ENCODE assay signal across 8 cellular contexts in genomic region chr11:2305862-2306823, GRCh38. TPM values are rescaled to one million over a fixed set of nuclear protein-coding genes. Genes with fewer than 3 reads are reported as not detected.
DNase-seq lines count a peak whose midpoint lies in the region; ATAC-seq and TF ChIP-seq lines count a peak whose summit lies in the region.

No MANE protein-coding gene starts in this region.

- peak overlapping the region; percentile 40 for H2AFZ ChIP-seq in neural progenitor cell (replicated peaks)

- peaks cover 15% of the 10 kb centered on the region for H3K4me1 Mint-ChIP-seq in neural progenitor cell

- peak overlapping the region; percentile 51 for H3K27ac ChIP-seq in SJSA1
- H3K27ac ChIP-seq in neural progenitor cell = no peak overlapping the region

- H3K4me3 Mint-ChIP-seq in neural progenitor cell = peak overlapping the region; percentile 57

- CTCF ChIA-PET in BJ (lab: Yijun Ruan, JAX) = interaction anchor here (0.6 to 9.7 kb wide), 33 partner anchors 10 to 989 kb away, joined by 3 to 519 read pairs (median 9); partner anchors contain the start of genes CD81 and TSSC4

- H3K9me3 Mint-ChIP-seq in neural progenitor cell = no peaks in the 10 kb centered on the region

- H3K79me2 ChIP-seq in neural progenitor cell (ENCODE audit: low read depth) = no peaks in the 10 kb centered on the region

- H3K36me3 Mint-ChIP-seq in neural progenitor cell = no peaks in the 10 kb centered on the region

- H3K9me3 ChIP-seq in SJSA1 (replicated peaks) (no peaks in the 10 kb centered on the region), neural progenitor cell (ENCODE audit: low read depth) (no peaks in the 10 kb centered on the region)

- TF ChIP-seq CTCF in BJ (IDR thresholded peaks at IDR 0.05; ENCODE audit: insufficient read depth, low read depth, low read length) = no peak
- TF ChIP-seq CTCF in neural progenitor cell (IDR thresholded peaks at IDR 0.05) = no peak

- H3K27me3 Mint-ChIP-seq in neural progenitor cell (ENCODE audit: insufficient read depth, low read depth) = peaks cover 4% of the 10 kb centered on the region

- no peak overlapping the region for H3K9ac ChIP-seq in neural progenitor cell

- H3K4me2 ChIP-seq in neural progenitor cell = no peak overlapping the region

- H3K4me3 ChIP-seq in BJ (ENCODE audit: low read depth, low read length) = peak overlapping the region; percentile 10
- H3K4me3 ChIP-seq in SJSA1 = no peak overlapping the region
- no peak overlapping the region for H3K4me3 ChIP-seq in neural progenitor cell

- POLR2A ChIA-PET in BJ (lab: Charles Lee) = interaction anchor here (0.6 to 1.5 kb wide), 8 partner anchors 71 to 228 kb away, joined by 3 to 16 read pairs (median 6); partner anchors contain the start of genes CD81 and TSSC4

- no peak for ATAC-seq in HG02642 (IDR thresholded peaks at IDR 0.05; ENCODE audit: poor library complexity, unreplicated experiment)

- DNase-seq in BJ (ENCODE audit: low read depth) (peak; percentile 53), SJSA1 (ENCODE audit: low read depth in 1 of 2, low spot score in 2 of 2) (peak; percentile 93 to 97), erythroblast (lab: John Stamatoyannopoulos, UW) (peak; percentile 48 to 55), neural progenitor cell (ENCODE audit: low spot score) (no peak), kidney tubule cell (ENCODE audit: low spot score) (no peak), NCI-H1092 treated with DMSO at 0.1 percent for 48 hours (lab: John Stamatoyannopoulos, UW) (no peak), NCI-H1105 (lab: John Stamatoyannopoulos, UW) (no peak)

- H3K27me3 ChIP-seq in BJ (ENCODE audit: control insufficient read depth, insufficient read depth, low read length) (no peaks in the 10 kb centered on the region), SJSA1 (replicated peaks) (no peaks in the 10 kb centered on the region), neural progenitor cell (no peaks in the 10 kb centered on the region)

- peak overlapping the region; percentile 66 for H3K27ac Mint-ChIP-seq in neural progenitor cell

- no peak for TF ChIP-seq POLR2A in erythroblast (IDR thresholded peaks at IDR 0.05; ENCODE audit: low read length)

- no peaks in the 10 kb centered on the region for H3F3A ChIP-seq in neural progenitor cell (ENCODE audit: low read depth)

- no peaks in the 10 kb centered on the region for H4K20me1 ChIP-seq in neural progenitor cell (ENCODE audit: low read depth)

- H3K4me1 ChIP-seq in SJSA1 (replicated peaks) (peaks cover 75% of the 10 kb centered on the region), neural progenitor cell (no peaks in the 10 kb centered on the region)

- H3K36me3 ChIP-seq in BJ (ENCODE audit: control insufficient read depth, insufficient read depth, low read length) (no peaks in the 10 kb centered on the region), SJSA1 (no peaks in the 10 kb centered on the region), neural progenitor cell (no peaks in the 10 kb centered on the region)

RNA-seq across cellular contexts. Expression of gene TSPAN32, which starts 4.3 kb away (rescaled TPM):
- polyA plus RNA-seq in BJ (2011; rRNA removed) = 0.42 TPM in 1 of 2 replicates, not detected in the other
- polyA minus RNA-seq in BJ (2011; rRNA and poly(A)+ RNA removed) = not detected in 2 replicates
- total RNA-seq in SJSA1 (2014; rRNA removed; shearing (Covaris generic)) = 0.39 TPM in 1 of 2 replicates, not detected in the other
- total RNA-seq in neural progenitor cell (ENCODE audit: low replicate concordance) = 0.19 TPM in 1 of 2 replicates, not detected in the other

RNA-seq across cellular contexts. Expression of gene C11orf21, which starts 4.4 kb away (rescaled TPM):
- polyA plus RNA-seq in BJ (2011; rRNA removed) = not detected in 2 replicates
- polyA minus RNA-seq in BJ (2011; rRNA and poly(A)+ RNA removed) = not detected in 2 replicates
- total RNA-seq in SJSA1 (2014; rRNA removed; shearing (Covaris generic)) = 0.11 TPM in 1 of 2 replicates, not detected in the other
- total RNA-seq in neural progenitor cell (ENCODE audit: low replicate concordance) = 0.19 TPM in 1 of 2 replicates, not detected in the other

RNA-seq across cellular contexts. Expression of gene ASCL2, which starts 35.8 kb away (rescaled TPM):
- polyA plus RNA-seq in BJ (2011; rRNA removed) = not detected in 2 replicates
- polyA minus RNA-seq in BJ (2011; rRNA and poly(A)+ RNA removed) = not detected in 2 replicates
- not detected in 2 replicates for total RNA-seq in SJSA1 (2014; rRNA removed; shearing (Covaris generic))
- total RNA-seq in neural progenitor cell (ENCODE audit: low replicate concordance) = 2.2 TPM in 1 of 2 replicates, not detected in the other

Comparison
In these comparisons a context has a peak if more than half of its experiments do, and no peak if none do; other contexts are left out.
1. DNase-seq: peak in BJ (single experiment), SJSA1 (2 of 2) and erythroblast (2 of 2); none in neural progenitor cell (single experiment), kidney tubule cell (single experiment), NCI-H1092 treated with DMSO at 0.1 percent for 48 hours (single experiment) and NCI-H1105 (single experiment).